In genomic region chr4:38210396-38211114, GRCh38 we compare ENCODE assay signal across 12 cellular contexts.
DNase-seq lines count a peak whose midpoint lies in the region; ATAC-seq and TF ChIP-seq lines count a peak whose summit lies in the region.
"Had no signal": no experiment of that assay in that cellular context is flagged by ENCODE, and none has a peak within 500 bp of the region (broad histone marks: within the 10 kb centered on the region; RNA-seq: fewer than 3 reads in every experiment).

No MANE protein-coding gene starts in this region.

- no peaks in the 10 kb centered on the region for H3K79me2 ChIP-seq in GM23338 (replicated peaks; ENCODE audit: insufficient read depth)

- peaks cover 9% of the 10 kb centered on the region; the same call in 2 of the 3 replicates for H3K4me1 Mint-ChIP-seq in GM23338
- peaks cover 28% of the 10 kb centered on the region for H3K4me1 Mint-ChIP-seq in chondrocyte (ENCODE audit: low read depth)
- H3K4me1 Mint-ChIP-seq: activated CD4-positive, alpha-beta T cell treated with anti-CD3 and anti-CD28 coated beads for 36 hours had no signal

- H3K36me3 ChIP-seq in GM23338 (ENCODE audit: insufficient read depth): no peaks in the 10 kb centered on the region
- no peaks in the 10 kb centered on the region for H3K36me3 ChIP-seq in stomach
- no peaks in the 10 kb centered on the region for H3K36me3 ChIP-seq in spleen

- H3K27ac Mint-ChIP-seq in GM23338 (no peak overlapping the region), chondrocyte (ENCODE audit: unreplicated experiment) (peak overlapping the region; percentile 58)
- H3K27ac Mint-ChIP-seq: activated CD4-positive, alpha-beta T cell treated with anti-CD3 and anti-CD28 coated beads for 36 hours had no signal

- H3K27ac ChIP-seq in GM23338 (ENCODE audit: low read depth): no peak overlapping the region
- H3K27ac ChIP-seq in stomach: peak overlapping the region in 4 of 5 donors; percentile 31 to 64 (median 43)
- H3K27ac ChIP-seq in spleen: peak overlapping the region in 4 of 8 donors; percentile 38 to 69 (median 58)

- WGBS in stomach, 5 donors: 49 to 63% (median 57%) methylated on average over 11 of the region's 11 CpGs
- 67 to 77% (median 75%) methylated on average over 11 of the region's 11 CpGs for WGBS in spleen, 5 donors

- ATAC-seq in GM23338 (peak; percentile 35; the same call in 1 of the 3 replicates), GM18868 (IDR thresholded peaks at IDR 0.05; ENCODE audit: unreplicated experiment) (no peak), GM18907 (IDR thresholded peaks at IDR 0.05; ENCODE audit: unreplicated experiment) (no peak)
- ATAC-seq: activated CD4-positive, alpha-beta T cell treated with anti-CD3 and anti-CD28 coated beads for 36 hours; PC-3 had no signal

- H3K4me3 Mint-ChIP-seq in GM23338: no peak overlapping the region
- H3K4me3 Mint-ChIP-seq in chondrocyte (ENCODE audit: unreplicated experiment): no peak overlapping the region
- H3K4me3 Mint-ChIP-seq: activated CD4-positive, alpha-beta T cell treated with anti-CD3 and anti-CD28 coated beads for 36 hours had no signal

- H3K4me3 ChIP-seq in GM23338 (no peak overlapping the region), stomach (no peak overlapping the region), spleen (no peak overlapping the region)

- TF ChIP-seq CTCF in GM23338 (conservative IDR thresholded peaks at IDR 0.05; ENCODE audit: low read depth in 2 of 2) (no peak), chondrocyte (IDR thresholded peaks at IDR 0.05) (peak; percentile 34), stomach (IDR thresholded peaks at IDR 0.05) (no peak), spleen (IDR thresholded peaks at IDR 0.05 in 8 of 11, conservative IDR thresholded peaks at IDR 0.05 in 3 of 11) (no peak)

- intact Hi-C loops in stomach (cut with DNase I; ENCODE audit: low total_unique reads) (no loop called here), spleen (cut with DNase I; ENCODE audit: low total_unique reads) (no loop called here)

- H4K20me1 ChIP-seq in GM23338 (replicated peaks; ENCODE audit: insufficient read depth): no peaks in the 10 kb centered on the region

- no peak for TF ChIP-seq POLR2A in stomach (IDR thresholded peaks at IDR 0.05)
- TF ChIP-seq POLR2A in spleen (IDR thresholded peaks at IDR 0.05): no peak

- no peaks in the 10 kb centered on the region for H3K9me2 ChIP-seq in GM23338 (ENCODE audit: insufficient read depth)

- H3K9me3 Mint-ChIP-seq in GM23338: no peaks in the 10 kb centered on the region
- H3K9me3 Mint-ChIP-seq in chondrocyte (ENCODE audit: low read depth): peaks cover 14% of the 10 kb centered on the region

- peaks cover 0 to 10% (median 2%) of the 10 kb centered on the region in 4 donors for H3K9me3 ChIP-seq in stomach
- peaks cover 0 to 11% (median 0%) of the 10 kb centered on the region in 8 donors for H3K9me3 ChIP-seq in spleen

- peak overlapping the region; percentile 85; the same call in 1 of the 2 replicates for H2AFZ ChIP-seq in GM23338

- DNase-seq in GM23338 (ENCODE audit: low spot score): peak; percentile 25
- DNase-seq in chondrocyte (ENCODE audit: low spot score): no peak
- DNase-seq in iPS DF 19.7 (ENCODE audit: low read depth, low spot score): peak; percentile 9
- DNase-seq in stomach: no peak
- DNase-seq in NCI-H2107 treated with DMSO at 0.1 percent for 48 hours (lab: John Stamatoyannopoulos, UW; ENCODE audit: unreplicated experiment): no peak
- no peak for DNase-seq in spleen
- DNase-seq: activated CD4-positive, alpha-beta T cell treated with anti-CD3 and anti-CD28 coated beads for 36 hours; activated T-cell treated with anti-CD3 and anti-CD28 coated beads, Interleukin-2, amount 50 U/mL, for 48 hours; C1 segment of cervical spinal cord; PC-3 had no signal

- no peaks in the 10 kb centered on the region for H3K27me3 Mint-ChIP-seq in GM23338 (ENCODE audit: insufficient read depth, low read depth, poor library complexity)
- no peaks in the 10 kb centered on the region for H3K27me3 Mint-ChIP-seq in chondrocyte (ENCODE audit: low read depth)
- H3K27me3 Mint-ChIP-seq: activated CD4-positive, alpha-beta T cell treated with anti-CD3 and anti-CD28 coated beads for 36 hours had no signal

- no peaks in the 10 kb centered on the region for H3K27me3 ChIP-seq in GM23338 (ENCODE audit: insufficient read depth)
- no peaks in the 10 kb centered on the region for H3K27me3 ChIP-seq in stomach
- no peaks in the 10 kb centered on the region for H3K27me3 ChIP-seq in spleen (replicated peaks in 1 of 7)

- H3K36me3 Mint-ChIP-seq in GM23338 (ENCODE audit: low read depth) (no peaks in the 10 kb centered on the region), chondrocyte (ENCODE audit: low read depth) (peaks cover 6% of the 10 kb centered on the region)

- H3K4me1 ChIP-seq in GM23338 (ENCODE audit: insufficient read depth) (no peaks in the 10 kb centered on the region; the same call in 1 of the 2 replicates), stomach (peaks cover 0 to 22% (median 17%) of the 10 kb centered on the region in 4 donors), spleen (peaks cover 0 to 11% (median 5%) of the 10 kb centered on the region in 6 donors)

- TF ChIP-seq EP300 in stomach (IDR thresholded peaks at IDR 0.05): no peak

- no peaks in the 10 kb centered on the region for H3F3A ChIP-seq in GM23338 (replicated peaks; ENCODE audit: low read depth)

- 0 out of 2 replicates have a peak overlapping the region, but pooled peaks have one; percentile 8 for H3K4me2 ChIP-seq in GM23338

TF ChIP-seq in GM23338, 12 proteins besides CTCF, POLR2A, EP300 and RAD21:
- TF ChIP-seq EZH2 (IDR thresholded peaks at IDR 0.05; ENCODE audit: low read depth, unreplicated experiment): no peak
- TF ChIP-seq ZNF462 (CRISPR knock-in tag; IDR thresholded peaks at IDR 0.05): no peak

Comparison
In these comparisons a context has a peak if more than half of its experiments do, and no peak if none do; other contexts are left out.
1. DNase-seq: peak in GM23338 (single experiment) and iPS DF 19.7 (single experiment); none in chondrocyte (single experiment), stomach (single experiment), NCI-H2107 treated with DMSO at 0.1 percent for 48 hours (single experiment) and spleen (single experiment).